In the genomic region with DNA sequence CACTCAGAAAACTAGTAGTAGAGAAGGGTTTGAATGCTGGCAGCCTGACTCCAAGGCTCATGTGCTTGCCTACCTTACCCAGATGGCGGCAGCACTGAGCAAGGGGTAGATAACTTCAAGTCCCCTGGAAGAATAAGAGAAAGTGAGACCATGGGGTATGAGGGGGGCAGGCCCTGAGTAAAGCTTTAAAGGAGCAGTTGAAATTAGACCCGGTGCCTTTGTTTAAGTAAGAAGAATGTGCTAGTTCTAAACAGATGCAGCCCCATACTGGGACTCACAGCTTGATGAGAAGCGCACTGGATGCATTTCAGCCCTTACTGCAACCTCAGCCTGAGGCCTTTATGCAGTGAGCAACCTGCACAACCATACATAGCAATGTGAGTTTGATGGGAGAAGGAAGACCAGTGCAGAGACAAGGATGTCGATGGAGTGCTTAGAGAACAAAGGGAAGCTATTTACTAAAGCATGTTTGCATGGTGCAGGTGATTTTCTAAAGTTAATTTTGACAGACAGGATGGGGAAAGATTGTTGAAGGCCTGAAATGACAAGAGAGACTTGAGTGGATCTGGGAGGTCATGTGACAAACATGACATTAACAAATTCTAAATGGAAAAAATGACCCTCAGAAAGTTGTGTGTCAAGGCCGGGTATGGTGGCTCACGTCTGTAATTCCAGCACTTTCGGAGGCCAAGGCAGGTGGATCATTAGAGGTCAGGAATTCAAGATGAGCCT, we compare ENCODE assay signal across 7 cellular contexts. TPM values are rescaled to one million over a fixed set of nuclear protein-coding genes. Genes with fewer than 3 reads are reported as not detected.
DNase-seq lines count a peak whose midpoint lies in the region; ATAC-seq and TF ChIP-seq lines count a peak whose summit lies in the region.

No MANE protein-coding gene starts in this region.

- no peaks in the 10 kb centered on the region for H3K9me3 Mint-ChIP-seq in IgD-negative memory B cell

- H3K27me3 Mint-ChIP-seq in IgD-negative memory B cell: no peaks in the 10 kb centered on the region

- no peaks in the 10 kb centered on the region for H3K4me1 ChIP-seq in ascending aorta

- no peaks in the 10 kb centered on the region for H3K36me3 Mint-ChIP-seq in IgD-negative memory B cell

- H3K4me3 ChIP-seq in fibroblast of the aortic adventitia (ENCODE audit: low read depth, low read length) (no peak overlapping the region), ascending aorta (no peak overlapping the region)

- H3K4me1 Mint-ChIP-seq in IgD-negative memory B cell: peaks cover 27 to 34% (median 31%) of the 10 kb centered on the region in 3 donors

- TF ChIP-seq CTCF in fibroblast of the aortic adventitia (IDR thresholded peaks at IDR 0.05; ENCODE audit: insufficient read depth, low read length) (peak; percentile 56), ascending aorta (IDR thresholded peaks at IDR 0.05) (peak in 1 of 3 experiments; percentile 24)

- H3K27me3 ChIP-seq in ascending aorta: no peaks in the 10 kb centered on the region

- DNase-seq in EL (peak; percentile 41), fibroblast of the aortic adventitia (ENCODE audit: low read depth) (peak; percentile 7), ascending aorta (ENCODE audit: low spot score in 2 of 2) (no peak)
- DNase-seq in activated CD4-positive, alpha-beta T cell treated with anti-CD3 and anti-CD28 coated beads, Interleukin-2, amount 50 U/mL, for 4 hours: peak; percentile 28 to 36
- peak; percentile 65 for DNase-seq in stimulated activated CD4-positive, alpha-beta T cell treated with anti-CD3 and anti-CD28 coated beads, Interleukin-4, amount 100 ng/mL, for 24 hours

- no peak overlapping the region for H3K27ac ChIP-seq in ascending aorta

- ATAC-seq in HG03039 (IDR thresholded peaks at IDR 0.05; ENCODE audit: unreplicated experiment): no peak

- H3K9me3 ChIP-seq in ascending aorta: no peaks in the 10 kb centered on the region

- intact Hi-C loops in ascending aorta (cut with DNase I): no loop called here

- peak overlapping the region in 2 of 3 donors; percentile 47 to 95 for H3K27ac Mint-ChIP-seq in IgD-negative memory B cell

- H3K36me3 ChIP-seq in ascending aorta: no peaks in the 10 kb centered on the region

- peak overlapping the region in 2 of 4 donors; percentile 67 to 77 for H3K4me3 Mint-ChIP-seq in IgD-negative memory B cell

RNA-seq across cellular contexts. Expression of gene TMA7B, which starts 27.1 kb away (rescaled TPM):
- polyA plus RNA-seq in IgD-negative memory B cell: 0.78 TPM
- total RNA-seq in fibroblast of the aortic adventitia (ENCODE audit: low replicate concordance) (not detected in 2 replicates), ascending aorta (not detected)

RNA-seq across cellular contexts. Expression of gene GRAP2, which starts 32.2 kb away (rescaled TPM):
- polyA plus RNA-seq in IgD-negative memory B cell: 11.8 TPM
- total RNA-seq in fibroblast of the aortic adventitia (ENCODE audit: low replicate concordance): not detected in 2 replicates
- not detected for total RNA-seq in ascending aorta

RNA-seq across cellular contexts. Expression of gene ENTHD1, which starts 39.5 kb away (rescaled TPM):
- 0.23 TPM for polyA plus RNA-seq in IgD-negative memory B cell
- not detected in 2 replicates for total RNA-seq in fibroblast of the aortic adventitia (ENCODE audit: low replicate concordance)
- 0.21 TPM for total RNA-seq in ascending aorta

Comparison
In these comparisons a context has a peak if more than half of its experiments do, and no peak if none do; other contexts are left out.
1. DNase-seq: peak in EL (single experiment), activated CD4-positive, alpha-beta T cell treated with anti-CD3 and anti-CD28 coated beads, Interleukin-2, amount 50 U/mL, for 4 hours (2 of 2), fibroblast of the aortic adventitia (single experiment) and stimulated activated CD4-positive, alpha-beta T cell treated with anti-CD3 and anti-CD28 coated beads, Interleukin-4, amount 100 ng/mL, for 24 hours (single experiment); none in ascending aorta (0 of 2).